In the genomic region with DNA sequence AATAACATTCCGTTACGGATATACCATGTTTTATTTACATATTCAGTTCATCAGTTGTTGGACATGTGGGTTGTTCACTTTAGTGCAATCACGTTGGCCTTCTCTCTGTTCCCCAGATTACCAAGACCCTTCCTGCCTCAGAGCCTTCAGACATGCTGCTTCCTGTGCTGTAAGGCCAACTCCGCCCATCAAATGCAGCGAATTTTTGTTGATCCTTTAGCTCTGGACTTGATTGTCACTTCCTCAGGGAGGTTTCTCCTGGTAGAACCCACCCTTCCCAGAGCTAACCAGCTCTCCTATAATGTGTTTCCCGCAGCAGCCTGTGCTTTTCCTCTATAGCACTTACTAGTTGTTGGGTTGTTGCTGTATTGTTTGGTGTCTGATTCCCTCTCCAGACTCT, we compare ENCODE assay signal across 1 cellular context.
TF ChIP-seq lines count a peak whose summit lies in the region.

No MANE protein-coding gene starts in this region.

TF ChIP-seq in endothelial cell of umbilical vein, 7 proteins besides CTCF, POLR2A, EP300 and RAD21 (continued from another document):
- TF ChIP-seq, protein P1, sequence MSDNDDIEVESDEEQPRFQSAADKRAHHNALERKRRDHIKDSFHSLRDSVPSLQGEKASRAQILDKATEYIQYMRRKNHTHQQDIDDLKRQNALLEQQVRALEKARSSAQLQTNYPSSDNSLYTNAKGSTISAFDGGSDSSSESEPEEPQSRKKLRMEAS (IDR thresholded peaks at IDR 0.05; ENCODE audit: insufficient read depth, insufficient read length) = peak; percentile 25
- TF ChIP-seq JUN (IDR thresholded peaks at IDR 0.05; ENCODE audit: borderline replicate concordance, insufficient read depth, insufficient read length, low read depth) = no peak
TF ChIP-seq in endothelial cell of umbilical vein: peak in this region for 1.
